1 cellular context compared by ENCODE assay signal in genomic region chrX:21839334-21840198, GRCh38.
TF ChIP-seq lines count a peak whose summit lies in the region.

TSS of gene MBTPS2 (plus strand) at chrX:21839617. CDS start at chrX:21839735, 118 bp downstream.

TF ChIP-seq in HepG2, 621 proteins besides CTCF, POLR2A, EP300 and RAD21 (continued from another document and continues in another):
- TF ChIP-seq FOXK1 (CRISPR knock-in tag; IDR thresholded peaks at IDR 0.05; ENCODE audit: borderline replicate concordance, low read depth) (peak; percentile 74; the same call in 1 of the 2 replicates), NFAT5 (CRISPR knock-in tag; IDR thresholded peaks at IDR 0.05) (peak; percentile 81; the same call in 1 of the 2 replicates), ZNF7 (CRISPR knock-in tag; IDR thresholded peaks at IDR 0.05) (no peak), ZNF619 (CRISPR knock-in tag; IDR thresholded peaks at IDR 0.05) (no peak), ZKSCAN1 (IDR thresholded peaks at IDR 0.05; ENCODE audit: low read length) (0 out of 2 replicates have a peak, but pooled peaks have one; percentile 24), NFE2L1 (CRISPR knock-in tag; IDR thresholded peaks at IDR 0.05; ENCODE audit: borderline replicate concordance) (no peak), MAZ (IDR thresholded peaks at IDR 0.05; ENCODE audit: borderline replicate concordance, low read depth, low read length) (no peak), MAZ (CRISPR knock-in tag; IDR thresholded peaks at IDR 0.05; ENCODE audit: low read depth) (no peak; the same call in none of the 2 replicates), ZNF234 (CRISPR knock-in tag; conservative IDR thresholded peaks at IDR 0.05) (no peak), FOXA1 (IDR thresholded peaks at IDR 0.05) (no peak), FOXA1 (CRISPR knock-in tag; IDR thresholded peaks at IDR 0.05) (peak; percentile 9; the same call in 1 of the 2 replicates), ZNF672 (CRISPR knock-in tag; IDR thresholded peaks at IDR 0.05) (no peak), ARNT (IDR thresholded peaks at IDR 0.05) (no peak), HNRNPK (IDR thresholded peaks at IDR 0.05; ENCODE audit: low read depth, low read length, poor library complexity, severe bottlenecking) (no peak), ZNF350 (CRISPR knock-in tag; IDR thresholded peaks at IDR 0.05; ENCODE audit: borderline replicate concordance, low read depth) (peak; percentile 89)
- TF ChIP-seq, protein P1, sequence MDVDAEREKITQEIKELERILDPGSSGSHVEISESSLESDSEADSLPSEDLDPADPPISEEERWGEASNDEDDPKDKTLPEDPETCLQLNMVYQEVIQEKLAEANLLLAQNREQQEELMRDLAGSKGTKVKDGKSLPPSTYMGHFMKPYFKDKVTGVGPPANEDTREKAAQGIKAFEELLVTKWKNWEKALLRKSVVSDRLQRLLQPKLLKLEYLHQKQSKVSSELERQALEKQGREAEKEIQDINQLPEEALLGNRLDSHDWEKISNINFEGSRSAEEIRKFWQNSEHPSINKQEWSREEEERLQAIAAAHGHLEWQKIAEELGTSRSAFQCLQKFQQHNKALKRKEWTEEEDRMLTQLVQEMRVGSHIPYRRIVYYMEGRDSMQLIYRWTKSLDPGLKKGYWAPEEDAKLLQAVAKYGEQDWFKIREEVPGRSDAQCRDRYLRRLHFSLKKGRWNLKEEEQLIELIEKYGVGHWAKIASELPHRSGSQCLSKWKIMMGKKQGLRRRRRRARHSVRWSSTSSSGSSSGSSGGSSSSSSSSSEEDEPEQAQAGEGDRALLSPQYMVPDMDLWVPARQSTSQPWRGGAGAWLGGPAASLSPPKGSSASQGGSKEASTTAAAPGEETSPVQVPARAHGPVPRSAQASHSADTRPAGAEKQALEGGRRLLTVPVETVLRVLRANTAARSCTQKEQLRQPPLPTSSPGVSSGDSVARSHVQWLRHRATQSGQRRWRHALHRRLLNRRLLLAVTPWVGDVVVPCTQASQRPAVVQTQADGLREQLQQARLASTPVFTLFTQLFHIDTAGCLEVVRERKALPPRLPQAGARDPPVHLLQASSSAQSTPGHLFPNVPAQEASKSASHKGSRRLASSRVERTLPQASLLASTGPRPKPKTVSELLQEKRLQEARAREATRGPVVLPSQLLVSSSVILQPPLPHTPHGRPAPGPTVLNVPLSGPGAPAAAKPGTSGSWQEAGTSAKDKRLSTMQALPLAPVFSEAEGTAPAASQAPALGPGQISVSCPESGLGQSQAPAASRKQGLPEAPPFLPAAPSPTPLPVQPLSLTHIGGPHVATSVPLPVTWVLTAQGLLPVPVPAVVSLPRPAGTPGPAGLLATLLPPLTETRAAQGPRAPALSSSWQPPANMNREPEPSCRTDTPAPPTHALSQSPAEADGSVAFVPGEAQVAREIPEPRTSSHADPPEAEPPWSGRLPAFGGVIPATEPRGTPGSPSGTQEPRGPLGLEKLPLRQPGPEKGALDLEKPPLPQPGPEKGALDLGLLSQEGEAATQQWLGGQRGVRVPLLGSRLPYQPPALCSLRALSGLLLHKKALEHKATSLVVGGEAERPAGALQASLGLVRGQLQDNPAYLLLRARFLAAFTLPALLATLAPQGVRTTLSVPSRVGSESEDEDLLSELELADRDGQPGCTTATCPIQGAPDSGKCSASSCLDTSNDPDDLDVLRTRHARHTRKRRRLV (CRISPR knock-in tag; IDR thresholded peaks at IDR 0.05): 0 out of 2 replicates have a peak, but pooled peaks have one; percentile 23
- TF ChIP-seq, protein P2, sequence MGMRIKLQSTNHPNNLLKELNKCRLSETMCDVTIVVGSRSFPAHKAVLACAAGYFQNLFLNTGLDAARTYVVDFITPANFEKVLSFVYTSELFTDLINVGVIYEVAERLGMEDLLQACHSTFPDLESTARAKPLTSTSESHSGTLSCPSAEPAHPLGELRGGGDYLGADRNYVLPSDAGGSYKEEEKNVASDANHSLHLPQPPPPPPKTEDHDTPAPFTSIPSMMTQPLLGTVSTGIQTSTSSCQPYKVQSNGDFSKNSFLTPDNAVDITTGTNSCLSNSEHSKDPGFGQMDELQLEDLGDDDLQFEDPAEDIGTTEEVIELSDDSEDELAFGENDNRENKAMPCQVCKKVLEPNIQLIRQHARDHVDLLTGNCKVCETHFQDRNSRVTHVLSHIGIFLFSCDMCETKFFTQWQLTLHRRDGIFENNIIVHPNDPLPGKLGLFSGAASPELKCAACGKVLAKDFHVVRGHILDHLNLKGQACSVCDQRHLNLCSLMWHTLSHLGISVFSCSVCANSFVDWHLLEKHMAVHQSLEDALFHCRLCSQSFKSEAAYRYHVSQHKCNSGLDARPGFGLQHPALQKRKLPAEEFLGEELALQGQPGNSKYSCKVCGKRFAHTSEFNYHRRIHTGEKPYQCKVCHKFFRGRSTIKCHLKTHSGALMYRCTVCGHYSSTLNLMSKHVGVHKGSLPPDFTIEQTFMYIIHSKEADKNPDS (CRISPR knock-in tag; IDR thresholded peaks at IDR 0.05): no peak
- TF ChIP-seq, protein P3, sequence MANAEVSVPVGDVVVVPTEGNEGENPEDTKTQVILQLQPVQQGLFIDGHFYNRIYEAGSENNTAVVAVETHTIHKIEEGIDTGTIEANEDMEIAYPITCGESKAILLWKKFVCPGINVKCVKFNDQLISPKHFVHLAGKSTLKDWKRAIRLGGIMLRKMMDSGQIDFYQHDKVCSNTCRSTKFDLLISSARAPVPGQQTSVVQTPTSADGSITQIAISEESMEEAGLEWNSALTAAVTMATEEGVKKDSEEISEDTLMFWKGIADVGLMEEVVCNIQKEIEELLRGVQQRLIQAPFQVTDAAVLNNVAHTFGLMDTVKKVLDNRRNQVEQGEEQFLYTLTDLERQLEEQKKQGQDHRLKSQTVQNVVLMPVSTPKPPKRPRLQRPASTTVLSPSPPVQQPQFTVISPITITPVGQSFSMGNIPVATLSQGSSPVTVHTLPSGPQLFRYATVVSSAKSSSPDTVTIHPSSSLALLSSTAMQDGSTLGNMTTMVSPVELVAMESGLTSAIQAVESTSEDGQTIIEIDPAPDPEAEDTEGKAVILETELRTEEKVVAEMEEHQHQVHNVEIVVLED (CRISPR knock-in tag; IDR thresholded peaks at IDR 0.05; ENCODE audit: borderline replicate concordance): peak; percentile 65; the same call in 1 of the 2 replicates
- TF ChIP-seq, protein P4, sequence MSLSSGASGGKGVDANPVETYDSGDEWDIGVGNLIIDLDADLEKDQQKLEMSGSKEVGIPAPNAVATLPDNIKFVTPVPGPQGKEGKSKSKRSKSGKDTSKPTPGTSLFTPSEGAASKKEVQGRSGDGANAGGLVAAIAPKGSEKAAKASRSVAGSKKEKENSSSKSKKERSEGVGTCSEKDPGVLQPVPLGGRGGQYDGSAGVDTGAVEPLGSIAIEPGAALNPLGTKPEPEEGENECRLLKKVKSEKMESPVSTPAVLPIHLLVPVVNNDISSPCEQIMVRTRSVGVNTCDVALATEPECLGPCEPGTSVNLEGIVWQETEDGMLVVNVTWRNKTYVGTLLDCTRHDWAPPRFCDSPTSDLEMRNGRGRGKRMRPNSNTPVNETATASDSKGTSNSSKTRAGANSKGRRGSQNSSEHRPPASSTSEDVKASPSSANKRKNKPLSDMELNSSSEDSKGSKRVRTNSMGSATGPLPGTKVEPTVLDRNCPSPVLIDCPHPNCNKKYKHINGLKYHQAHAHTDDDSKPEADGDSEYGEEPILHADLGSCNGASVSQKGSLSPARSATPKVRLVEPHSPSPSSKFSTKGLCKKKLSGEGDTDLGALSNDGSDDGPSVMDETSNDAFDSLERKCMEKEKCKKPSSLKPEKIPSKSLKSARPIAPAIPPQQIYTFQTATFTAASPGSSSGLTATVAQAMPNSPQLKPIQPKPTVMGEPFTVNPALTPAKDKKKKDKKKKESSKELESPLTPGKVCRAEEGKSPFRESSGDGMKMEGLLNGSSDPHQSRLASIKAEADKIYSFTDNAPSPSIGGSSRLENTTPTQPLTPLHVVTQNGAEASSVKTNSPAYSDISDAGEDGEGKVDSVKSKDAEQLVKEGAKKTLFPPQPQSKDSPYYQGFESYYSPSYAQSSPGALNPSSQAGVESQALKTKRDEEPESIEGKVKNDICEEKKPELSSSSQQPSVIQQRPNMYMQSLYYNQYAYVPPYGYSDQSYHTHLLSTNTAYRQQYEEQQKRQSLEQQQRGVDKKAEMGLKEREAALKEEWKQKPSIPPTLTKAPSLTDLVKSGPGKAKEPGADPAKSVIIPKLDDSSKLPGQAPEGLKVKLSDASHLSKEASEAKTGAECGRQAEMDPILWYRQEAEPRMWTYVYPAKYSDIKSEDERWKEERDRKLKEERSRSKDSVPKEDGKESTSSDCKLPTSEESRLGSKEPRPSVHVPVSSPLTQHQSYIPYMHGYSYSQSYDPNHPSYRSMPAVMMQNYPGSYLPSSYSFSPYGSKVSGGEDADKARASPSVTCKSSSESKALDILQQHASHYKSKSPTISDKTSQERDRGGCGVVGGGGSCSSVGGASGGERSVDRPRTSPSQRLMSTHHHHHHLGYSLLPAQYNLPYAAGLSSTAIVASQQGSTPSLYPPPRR (CRISPR knock-in tag; IDR thresholded peaks at IDR 0.05; ENCODE audit: borderline replicate concordance): no peak; the same call in 1 of the 2 replicates
- TF ChIP-seq, protein P5, sequence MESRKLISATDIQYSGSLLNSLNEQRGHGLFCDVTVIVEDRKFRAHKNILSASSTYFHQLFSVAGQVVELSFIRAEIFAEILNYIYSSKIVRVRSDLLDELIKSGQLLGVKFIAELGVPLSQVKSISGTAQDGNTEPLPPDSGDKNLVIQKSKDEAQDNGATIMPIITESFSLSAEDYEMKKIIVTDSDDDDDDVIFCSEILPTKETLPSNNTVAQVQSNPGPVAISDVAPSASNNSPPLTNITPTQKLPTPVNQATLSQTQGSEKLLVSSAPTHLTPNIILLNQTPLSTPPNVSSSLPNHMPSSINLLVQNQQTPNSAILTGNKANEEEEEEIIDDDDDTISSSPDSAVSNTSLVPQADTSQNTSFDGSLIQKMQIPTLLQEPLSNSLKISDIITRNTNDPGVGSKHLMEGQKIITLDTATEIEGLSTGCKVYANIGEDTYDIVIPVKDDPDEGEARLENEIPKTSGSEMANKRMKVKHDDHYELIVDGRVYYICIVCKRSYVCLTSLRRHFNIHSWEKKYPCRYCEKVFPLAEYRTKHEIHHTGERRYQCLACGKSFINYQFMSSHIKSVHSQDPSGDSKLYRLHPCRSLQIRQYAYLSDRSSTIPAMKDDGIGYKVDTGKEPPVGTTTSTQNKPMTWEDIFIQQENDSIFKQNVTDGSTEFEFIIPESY (CRISPR knock-in tag; IDR thresholded peaks at IDR 0.05): no peak
- TF ChIP-seq, protein P6, sequence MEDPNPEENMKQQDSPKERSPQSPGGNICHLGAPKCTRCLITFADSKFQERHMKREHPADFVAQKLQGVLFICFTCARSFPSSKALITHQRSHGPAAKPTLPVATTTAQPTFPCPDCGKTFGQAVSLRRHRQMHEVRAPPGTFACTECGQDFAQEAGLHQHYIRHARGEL (CRISPR knock-in tag; IDR thresholded peaks at IDR 0.05): no peak
- TF ChIP-seq, protein P7, sequence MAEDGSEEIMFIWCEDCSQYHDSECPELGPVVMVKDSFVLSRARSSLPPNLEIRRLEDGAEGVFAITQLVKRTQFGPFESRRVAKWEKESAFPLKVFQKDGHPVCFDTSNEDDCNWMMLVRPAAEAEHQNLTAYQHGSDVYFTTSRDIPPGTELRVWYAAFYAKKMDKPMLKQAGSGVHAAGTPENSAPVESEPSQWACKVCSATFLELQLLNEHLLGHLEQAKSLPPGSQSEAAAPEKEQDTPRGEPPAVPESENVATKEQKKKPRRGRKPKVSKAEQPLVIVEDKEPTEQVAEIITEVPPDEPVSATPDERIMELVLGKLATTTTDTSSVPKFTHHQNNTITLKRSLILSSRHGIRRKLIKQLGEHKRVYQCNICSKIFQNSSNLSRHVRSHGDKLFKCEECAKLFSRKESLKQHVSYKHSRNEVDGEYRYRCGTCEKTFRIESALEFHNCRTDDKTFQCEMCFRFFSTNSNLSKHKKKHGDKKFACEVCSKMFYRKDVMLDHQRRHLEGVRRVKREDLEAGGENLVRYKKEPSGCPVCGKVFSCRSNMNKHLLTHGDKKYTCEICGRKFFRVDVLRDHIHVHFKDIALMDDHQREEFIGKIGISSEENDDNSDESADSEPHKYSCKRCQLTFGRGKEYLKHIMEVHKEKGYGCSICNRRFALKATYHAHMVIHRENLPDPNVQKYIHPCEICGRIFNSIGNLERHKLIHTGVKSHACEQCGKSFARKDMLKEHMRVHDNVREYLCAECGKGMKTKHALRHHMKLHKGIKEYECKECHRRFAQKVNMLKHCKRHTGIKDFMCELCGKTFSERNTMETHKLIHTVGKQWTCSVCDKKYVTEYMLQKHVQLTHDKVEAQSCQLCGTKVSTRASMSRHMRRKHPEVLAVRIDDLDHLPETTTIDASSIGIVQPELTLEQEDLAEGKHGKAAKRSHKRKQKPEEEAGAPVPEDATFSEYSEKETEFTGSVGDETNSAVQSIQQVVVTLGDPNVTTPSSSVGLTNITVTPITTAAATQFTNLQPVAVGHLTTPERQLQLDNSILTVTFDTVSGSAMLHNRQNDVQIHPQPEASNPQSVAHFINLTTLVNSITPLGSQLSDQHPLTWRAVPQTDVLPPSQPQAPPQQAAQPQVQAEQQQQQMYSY (CRISPR knock-in tag; IDR thresholded peaks at IDR 0.05): no peak
